14 cellular contexts compared by ENCODE assay signal in the genomic region with DNA sequence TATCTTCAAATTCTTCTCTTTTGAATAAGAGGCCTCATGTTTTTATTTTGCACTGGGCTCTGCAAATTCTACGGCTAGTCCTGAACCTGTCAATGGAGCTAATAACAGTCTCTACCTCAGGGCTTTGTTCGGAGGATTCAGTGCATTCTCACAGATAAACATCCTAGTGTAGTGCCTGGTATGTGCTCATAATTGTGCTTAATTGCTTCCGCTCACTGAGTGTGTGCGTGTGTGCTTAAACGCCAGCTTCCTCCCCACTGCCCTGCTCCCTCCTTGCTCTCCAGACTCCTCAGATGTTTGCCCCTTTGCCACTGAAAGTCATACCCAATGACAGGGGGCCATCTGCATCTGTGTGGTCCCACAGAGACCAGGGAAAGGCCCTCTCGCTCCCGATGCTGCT. TPM values are rescaled to one million over a fixed set of nuclear protein-coding genes. Genes with fewer than 3 reads are reported as not detected.
A peak's percentile ranks its signal among the peaks of the same experiment; 100 is the strongest.
DNase-seq lines count a peak whose midpoint lies in the region; ATAC-seq and TF ChIP-seq lines count a peak whose summit lies in the region.
"Had no signal": no experiment of that assay in that cellular context is flagged by ENCODE, and none has a peak within 500 bp of the region (broad histone marks: within the 10 kb centered on the region; RNA-seq: fewer than 3 reads in every experiment).

No MANE protein-coding gene starts in this region.

- peaks cover 84% of the 10 kb centered on the region for H3K4me1 ChIP-seq in lower lobe of right lung
- H3K4me1 ChIP-seq: BE2C had no signal

- H3K9me3 ChIP-seq in lower lobe of right lung = no peaks in the 10 kb centered on the region
- H3K9me3 ChIP-seq: BE2C had no signal

- H3K9me3 Mint-ChIP-seq in activated B cell treated with CpG ODN at 0.5 μM for 24 hours = no peaks in the 10 kb centered on the region
- H3K9me3 Mint-ChIP-seq: dendritic cell treated with granulocyte-macrophage colony-stimulating factor and Interleukin-4, amounts not matched to agents 40 ng/mL and 50 ng/mL, for 4 days had no signal

- TF ChIP-seq CTCF in activated B cell treated with CpG ODN at 0.5 μM for 24 hours (IDR thresholded peaks at IDR 0.05) (no peak), lower lobe of right lung (IDR thresholded peaks at IDR 0.05) (no peak)

- H3K4me3 Mint-ChIP-seq in activated B cell treated with CpG ODN at 0.5 μM for 24 hours = peak overlapping the region; percentile 38
- H3K4me3 Mint-ChIP-seq: dendritic cell treated with granulocyte-macrophage colony-stimulating factor and Interleukin-4, amounts not matched to agents 40 ng/mL and 50 ng/mL, for 4 days had no signal

- H3K27ac ChIP-seq in lower lobe of right lung = peak overlapping the region; percentile 31

- no peaks in the 10 kb centered on the region for H3K27me3 ChIP-seq in lower lobe of right lung (ENCODE audit: low read depth)
- H3K27me3 ChIP-seq: BE2C had no signal

- peak; percentile 16 for DNase-seq in stimulated activated CD4-positive, alpha-beta T cell treated with anti-CD3 and anti-CD28 coated beads, Interleukin-1b, Interleukin-23, amount 100 ng/mL, for 48 hours
- no peak for DNase-seq in stimulated activated CD4-positive, alpha-beta T cell treated with anti-CD3 and anti-CD28 coated beads, Interleukin-4, amount 100 ng/mL, for 24 hours
- no peak for DNase-seq in activated B cell treated with CpG ODN at 0.5 μM for 24 hours
- no peak for DNase-seq in lower lobe of right lung
- no peak for DNase-seq in stimulated activated CD8-positive, alpha-beta memory T cell treated with anti-CD3 and anti-CD28 coated beads, Interleukin-4, amount 100 ng/mL, for 48 hours
- no peak for DNase-seq in stimulated activated CD4-positive, alpha-beta T cell treated with anti-CD3 and anti-CD28 coated beads, Interleukin-4, amount 100 ng/mL, for 1 hour
- no peak for DNase-seq in NCI-H1694 (lab: John Stamatoyannopoulos, UW)
- no peak for DNase-seq in OCI-M2 (lab: John Stamatoyannopoulos, UW; ENCODE audit: unreplicated experiment)
- DNase-seq: BE2C, head of caudate nucleus, midbrain, NCI-H1105 treated with DMSO at 0.1 percent for 48 hours, PC-3 had no signal

- intact Hi-C loops in activated B cell treated with CpG ODN at 0.5 μM for 24 hours (cut with micrococcal nuclease) = no loop called here
- intact Hi-C loops in lower lobe of right lung (cut with DNase I) = no loop called here

- peaks cover 14% of the 10 kb centered on the region for H3K36me3 Mint-ChIP-seq in activated B cell treated with CpG ODN at 0.5 μM for 24 hours (ENCODE audit: low read depth)

- POLR2A ChIA-PET in activated B cell treated with CpG ODN at 0.5 μM for 24 hours (lab: Charles Lee) = no interaction called here

- H3K36me3 ChIP-seq in lower lobe of right lung = peaks cover 4% of the 10 kb centered on the region
- H3K36me3 ChIP-seq: BE2C had no signal

- H3K27me3 Mint-ChIP-seq in activated B cell treated with CpG ODN at 0.5 μM for 24 hours = no peaks in the 10 kb centered on the region
- H3K27me3 Mint-ChIP-seq: dendritic cell treated with granulocyte-macrophage colony-stimulating factor and Interleukin-4, amounts not matched to agents 40 ng/mL and 50 ng/mL, for 4 days had no signal

- peak overlapping the region; percentile 92 for H3K27ac Mint-ChIP-seq in activated B cell treated with CpG ODN at 0.5 μM for 24 hours

- CTCF ChIA-PET in activated B cell treated with CpG ODN at 0.5 μM for 24 hours (lab: Charles Lee) = no interaction called here

- ATAC-seq in activated B cell treated with CpG ODN at 0.5 μM for 24 hours (ENCODE audit: low read depth) (no peak), lower lobe of right lung (peak in 1 of 2 donors; percentile 5)
- ATAC-seq: PC-3 had no signal

- no peak overlapping the region for H3K4me3 ChIP-seq in lower lobe of right lung

- peaks cover 89% of the 10 kb centered on the region for H3K4me1 Mint-ChIP-seq in activated B cell treated with CpG ODN at 0.5 μM for 24 hours

RNA-seq across cellular contexts. Expression of gene GYPC, which starts 6.7 kb away (rescaled TPM):
- total RNA-seq in activated B cell treated with CpG ODN at 0.5 μM for 24 hours = 48.1 and 50.1 TPM in 2 replicates
- total RNA-seq in lower lobe of right lung = 92.6 TPM
- total RNA-seq: PC-3 had no signal
